Comparison of ENCODE assay signal across 1 cellular context in the genomic region with DNA sequence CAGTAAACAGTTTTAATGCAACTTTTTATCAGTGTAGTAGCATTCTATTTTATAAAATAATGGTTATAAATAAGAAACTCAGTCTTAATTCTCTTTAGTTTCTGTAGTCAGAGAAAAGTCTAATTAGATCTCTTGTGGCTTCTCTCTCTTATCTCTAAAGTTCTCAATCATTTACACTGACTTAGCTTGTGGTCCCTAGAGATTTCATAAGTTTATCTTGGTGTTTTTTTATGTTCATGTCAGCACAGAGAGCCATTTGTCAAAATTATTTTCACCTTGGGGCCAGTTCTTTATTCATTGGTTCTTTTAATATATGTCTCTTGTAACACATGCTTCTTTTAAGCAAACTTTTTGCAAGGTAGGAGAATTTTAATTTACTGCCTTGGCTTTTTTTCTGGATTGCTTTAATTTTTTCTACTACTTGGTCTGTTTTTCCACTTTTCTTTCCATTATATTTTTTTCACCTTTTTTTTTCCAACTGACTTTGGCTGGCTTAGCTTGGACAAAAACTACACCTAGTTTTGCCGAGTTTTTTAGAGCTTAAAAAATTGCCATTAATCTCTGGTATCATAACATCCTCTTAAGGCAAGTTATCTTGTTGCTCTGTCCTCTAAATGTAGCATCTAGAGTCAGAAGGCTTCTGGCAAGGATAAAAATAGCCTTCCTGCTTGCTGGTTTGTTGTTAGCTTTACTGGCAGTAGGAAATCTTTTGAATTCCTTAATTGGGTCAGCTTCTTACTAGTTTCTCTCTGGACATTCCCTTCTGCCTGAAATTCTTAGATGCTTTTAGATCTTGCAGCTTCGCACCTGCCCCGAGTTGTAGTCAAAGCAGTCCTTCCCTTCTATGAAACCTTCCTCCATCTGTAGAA.
TF ChIP-seq lines count a peak whose summit lies in the region.

No MANE protein-coding gene starts in this region.

TF ChIP-seq in HEK293, 187 proteins besides CTCF, POLR2A, EP300 and RAD21 (continued from another document and continues in another):
- TF ChIP-seq, protein P1, sequence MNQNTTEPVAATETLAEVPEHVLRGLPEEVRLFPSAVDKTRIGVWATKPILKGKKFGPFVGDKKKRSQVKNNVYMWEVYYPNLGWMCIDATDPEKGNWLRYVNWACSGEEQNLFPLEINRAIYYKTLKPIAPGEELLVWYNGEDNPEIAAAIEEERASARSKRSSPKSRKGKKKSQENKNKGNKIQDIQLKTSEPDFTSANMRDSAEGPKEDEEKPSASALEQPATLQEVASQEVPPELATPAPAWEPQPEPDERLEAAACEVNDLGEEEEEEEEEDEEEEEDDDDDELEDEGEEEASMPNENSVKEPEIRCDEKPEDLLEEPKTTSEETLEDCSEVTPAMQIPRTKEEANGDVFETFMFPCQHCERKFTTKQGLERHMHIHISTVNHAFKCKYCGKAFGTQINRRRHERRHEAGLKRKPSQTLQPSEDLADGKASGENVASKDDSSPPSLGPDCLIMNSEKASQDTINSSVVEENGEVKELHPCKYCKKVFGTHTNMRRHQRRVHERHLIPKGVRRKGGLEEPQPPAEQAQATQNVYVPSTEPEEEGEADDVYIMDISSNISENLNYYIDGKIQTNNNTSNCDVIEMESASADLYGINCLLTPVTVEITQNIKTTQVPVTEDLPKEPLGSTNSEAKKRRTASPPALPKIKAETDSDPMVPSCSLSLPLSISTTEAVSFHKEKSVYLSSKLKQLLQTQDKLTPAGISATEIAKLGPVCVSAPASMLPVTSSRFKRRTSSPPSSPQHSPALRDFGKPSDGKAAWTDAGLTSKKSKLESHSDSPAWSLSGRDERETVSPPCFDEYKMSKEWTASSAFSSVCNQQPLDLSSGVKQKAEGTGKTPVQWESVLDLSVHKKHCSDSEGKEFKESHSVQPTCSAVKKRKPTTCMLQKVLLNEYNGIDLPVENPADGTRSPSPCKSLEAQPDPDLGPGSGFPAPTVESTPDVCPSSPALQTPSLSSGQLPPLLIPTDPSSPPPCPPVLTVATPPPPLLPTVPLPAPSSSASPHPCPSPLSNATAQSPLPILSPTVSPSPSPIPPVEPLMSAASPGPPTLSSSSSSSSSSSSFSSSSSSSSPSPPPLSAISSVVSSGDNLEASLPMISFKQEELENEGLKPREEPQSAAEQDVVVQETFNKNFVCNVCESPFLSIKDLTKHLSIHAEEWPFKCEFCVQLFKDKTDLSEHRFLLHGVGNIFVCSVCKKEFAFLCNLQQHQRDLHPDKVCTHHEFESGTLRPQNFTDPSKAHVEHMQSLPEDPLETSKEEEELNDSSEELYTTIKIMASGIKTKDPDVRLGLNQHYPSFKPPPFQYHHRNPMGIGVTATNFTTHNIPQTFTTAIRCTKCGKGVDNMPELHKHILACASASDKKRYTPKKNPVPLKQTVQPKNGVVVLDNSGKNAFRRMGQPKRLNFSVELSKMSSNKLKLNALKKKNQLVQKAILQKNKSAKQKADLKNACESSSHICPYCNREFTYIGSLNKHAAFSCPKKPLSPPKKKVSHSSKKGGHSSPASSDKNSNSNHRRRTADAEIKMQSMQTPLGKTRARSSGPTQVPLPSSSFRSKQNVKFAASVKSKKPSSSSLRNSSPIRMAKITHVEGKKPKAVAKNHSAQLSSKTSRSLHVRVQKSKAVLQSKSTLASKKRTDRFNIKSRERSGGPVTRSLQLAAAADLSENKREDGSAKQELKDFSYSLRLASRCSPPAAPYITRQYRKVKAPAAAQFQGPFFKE (tag by site-specific recombination; IDR thresholded peaks at IDR 0.05; ENCODE audit: borderline replicate concordance) = no peak
- TF ChIP-seq ZNF292 (tag by site-specific recombination; IDR thresholded peaks at IDR 0.05; ENCODE audit: borderline replicate concordance, low read depth) (no peak), ZNF23 (tag by site-specific recombination; IDR thresholded peaks at IDR 0.05; ENCODE audit: borderline replicate concordance) (no peak), ZNF792 (tag by site-specific recombination; IDR thresholded peaks at IDR 0.05) (no peak), ZFP41 (tag by site-specific recombination; IDR thresholded peaks at IDR 0.05; ENCODE audit: borderline replicate concordance) (no peak), ZBTB7A (tag by site-specific recombination; IDR thresholded peaks at IDR 0.05; ENCODE audit: low read depth) (no peak), ZNF521 (tag by site-specific recombination; IDR thresholded peaks at IDR 0.05) (no peak), ZNF155 (tag by site-specific recombination; IDR thresholded peaks at IDR 0.05) (no peak), ZNF571 (tag by site-specific recombination; IDR thresholded peaks at IDR 0.05) (no peak), ZNF514 (tag by site-specific recombination; IDR thresholded peaks at IDR 0.05) (no peak), ZBTB20 (tag by site-specific recombination; IDR thresholded peaks at IDR 0.05) (no peak), ZNF626 (tag by site-specific recombination; IDR thresholded peaks at IDR 0.05) (no peak), ZNF558 (tag by site-specific recombination; IDR thresholded peaks at IDR 0.05) (no peak), ZNF530 (tag by site-specific recombination; IDR thresholded peaks at IDR 0.05; ENCODE audit: low read depth) (no peak), ZNF76 (tag by site-specific recombination; IDR thresholded peaks at IDR 0.05; ENCODE audit: borderline replicate concordance, low read depth) (peak; percentile 45; the same call in 1 of the 2 replicates), KLF1 (tag by site-specific recombination; IDR thresholded peaks at IDR 0.05) (no peak), ZNF404 (tag by site-specific recombination; IDR thresholded peaks at IDR 0.05) (no peak), ZNF555 (tag by site-specific recombination; conservative IDR thresholded peaks at IDR 0.05) (no peak), ZNF529 (tag by site-specific recombination; IDR thresholded peaks at IDR 0.05; ENCODE audit: insufficient replicate concordance) (no peak), ZNF830 (tag by site-specific recombination; IDR thresholded peaks at IDR 0.05; ENCODE audit: low read depth) (no peak), ZNF701 (tag by site-specific recombination; IDR thresholded peaks at IDR 0.05) (no peak), ZBTB21 (tag by site-specific recombination; IDR thresholded peaks at IDR 0.05) (no peak), ZFHX2 (tag by site-specific recombination; conservative IDR thresholded peaks at IDR 0.05) (no peak), ZNF121 (tag by site-specific recombination; IDR thresholded peaks at IDR 0.05) (no peak), SP7 (tag by site-specific recombination; IDR thresholded peaks at IDR 0.05) (no peak), ZNF341 (tag by site-specific recombination; IDR thresholded peaks at IDR 0.05; ENCODE audit: low read depth) (no peak), KLF8 (tag by site-specific recombination; IDR thresholded peaks at IDR 0.05) (peak; percentile 70), ZNF416 (tag by site-specific recombination; IDR thresholded peaks at IDR 0.05) (no peak), ZNF311 (tag by site-specific recombination; IDR thresholded peaks at IDR 0.05; ENCODE audit: borderline replicate concordance) (no peak), ZNF133 (tag by site-specific recombination; IDR thresholded peaks at IDR 0.05) (no peak)
- TF ChIP-seq, protein P2, sequence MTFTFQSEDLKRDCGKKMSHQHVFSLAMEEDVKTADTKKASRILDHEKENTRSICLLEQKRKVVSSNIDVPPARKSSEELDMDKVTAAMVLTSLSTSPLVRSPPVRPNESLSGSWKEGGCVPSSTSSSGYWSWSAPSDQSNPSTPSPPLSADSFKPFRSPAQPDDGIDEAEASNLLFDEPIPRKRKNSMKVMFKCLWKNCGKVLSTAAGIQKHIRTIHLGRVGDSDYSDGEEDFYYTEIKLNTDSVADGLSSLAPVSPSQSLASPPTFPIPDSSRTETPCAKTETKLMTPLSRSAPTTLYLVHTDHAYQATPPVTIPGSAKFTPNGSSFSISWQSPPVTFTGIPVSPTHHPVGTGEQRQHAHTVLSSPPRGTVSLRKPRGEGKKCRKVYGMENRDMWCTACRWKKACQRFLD (tag by site-specific recombination; IDR thresholded peaks at IDR 0.05) = no peak
- TF ChIP-seq, protein P3, sequence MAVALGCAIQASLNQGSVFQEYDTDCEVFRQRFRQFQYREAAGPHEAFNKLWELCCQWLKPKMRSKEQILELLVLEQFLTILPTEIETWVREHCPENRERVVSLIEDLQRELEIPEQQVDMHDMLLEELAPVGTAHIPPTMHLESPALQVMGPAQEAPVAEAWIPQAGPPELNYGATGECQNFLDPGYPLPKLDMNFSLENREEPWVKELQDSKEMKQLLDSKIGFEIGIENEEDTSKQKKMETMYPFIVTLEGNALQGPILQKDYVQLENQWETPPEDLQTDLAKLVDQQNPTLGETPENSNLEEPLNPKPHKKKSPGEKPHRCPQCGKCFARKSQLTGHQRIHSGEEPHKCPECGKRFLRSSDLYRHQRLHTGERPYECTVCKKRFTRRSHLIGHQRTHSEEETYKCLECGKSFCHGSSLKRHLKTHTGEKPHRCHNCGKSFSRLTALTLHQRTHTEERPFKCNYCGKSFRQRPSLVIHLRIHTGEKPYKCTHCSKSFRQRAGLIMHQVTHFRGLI (tag by site-specific recombination; IDR thresholded peaks at IDR 0.05) = no peak
- TF ChIP-seq, protein P4, sequence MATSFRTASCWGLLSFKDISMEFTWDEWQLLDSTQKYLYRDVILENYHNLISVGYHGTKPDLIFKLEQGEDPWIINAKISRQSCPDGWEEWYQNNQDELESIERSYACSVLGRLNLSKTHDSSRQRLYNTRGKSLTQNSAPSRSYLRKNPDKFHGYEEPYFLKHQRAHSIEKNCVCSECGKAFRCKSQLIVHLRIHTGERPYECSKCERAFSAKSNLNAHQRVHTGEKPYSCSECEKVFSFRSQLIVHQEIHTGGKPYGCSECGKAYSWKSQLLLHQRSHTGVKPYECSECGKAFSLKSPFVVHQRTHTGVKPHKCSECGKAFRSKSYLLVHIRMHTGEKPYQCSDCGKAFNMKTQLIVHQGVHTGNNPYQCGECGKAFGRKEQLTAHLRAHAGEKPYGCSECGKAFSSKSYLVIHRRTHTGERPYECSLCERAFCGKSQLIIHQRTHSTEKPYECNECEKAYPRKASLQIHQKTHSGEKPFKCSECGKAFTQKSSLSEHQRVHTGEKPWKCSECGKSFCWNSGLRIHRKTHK (tag by site-specific recombination; IDR thresholded peaks at IDR 0.05) = no peak
- TF ChIP-seq, protein P5, sequence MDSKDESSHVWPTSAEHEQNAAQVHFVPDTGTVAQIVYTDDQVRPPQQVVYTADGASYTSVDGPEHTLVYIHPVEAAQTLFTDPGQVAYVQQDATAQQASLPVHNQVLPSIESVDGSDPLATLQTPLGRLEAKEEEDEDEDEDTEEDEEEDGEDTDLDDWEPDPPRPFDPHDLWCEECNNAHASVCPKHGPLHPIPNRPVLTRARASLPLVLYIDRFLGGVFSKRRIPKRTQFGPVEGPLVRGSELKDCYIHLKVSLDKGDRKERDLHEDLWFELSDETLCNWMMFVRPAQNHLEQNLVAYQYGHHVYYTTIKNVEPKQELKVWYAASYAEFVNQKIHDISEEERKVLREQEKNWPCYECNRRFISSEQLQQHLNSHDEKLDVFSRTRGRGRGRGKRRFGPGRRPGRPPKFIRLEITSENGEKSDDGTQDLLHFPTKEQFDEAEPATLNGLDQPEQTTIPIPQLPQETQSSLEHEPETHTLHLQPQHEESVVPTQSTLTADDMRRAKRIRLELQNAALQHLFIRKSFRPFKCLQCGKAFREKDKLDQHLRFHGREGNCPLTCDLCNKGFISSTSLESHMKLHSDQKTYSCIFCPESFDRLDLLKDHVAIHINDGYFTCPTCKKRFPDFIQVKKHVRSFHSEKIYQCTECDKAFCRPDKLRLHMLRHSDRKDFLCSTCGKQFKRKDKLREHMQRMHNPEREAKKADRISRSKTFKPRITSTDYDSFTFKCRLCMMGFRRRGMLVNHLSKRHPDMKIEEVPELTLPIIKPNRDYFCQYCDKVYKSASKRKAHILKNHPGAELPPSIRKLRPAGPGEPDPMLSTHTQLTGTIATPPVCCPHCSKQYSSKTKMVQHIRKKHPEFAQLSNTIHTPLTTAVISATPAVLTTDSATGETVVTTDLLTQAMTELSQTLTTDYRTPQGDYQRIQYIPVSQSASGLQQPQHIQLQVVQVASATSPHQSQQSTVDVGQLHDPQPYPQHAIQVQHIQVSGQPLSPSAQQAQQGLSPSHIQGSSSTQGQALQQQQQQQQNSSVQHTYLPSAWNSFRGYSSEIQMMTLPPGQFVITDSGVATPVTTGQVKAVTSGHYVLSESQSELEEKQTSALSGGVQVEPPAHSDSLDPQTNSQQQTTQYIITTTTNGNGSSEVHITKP (tag by site-specific recombination; IDR thresholded peaks at IDR 0.05) = no peak
- TF ChIP-seq, protein P6, sequence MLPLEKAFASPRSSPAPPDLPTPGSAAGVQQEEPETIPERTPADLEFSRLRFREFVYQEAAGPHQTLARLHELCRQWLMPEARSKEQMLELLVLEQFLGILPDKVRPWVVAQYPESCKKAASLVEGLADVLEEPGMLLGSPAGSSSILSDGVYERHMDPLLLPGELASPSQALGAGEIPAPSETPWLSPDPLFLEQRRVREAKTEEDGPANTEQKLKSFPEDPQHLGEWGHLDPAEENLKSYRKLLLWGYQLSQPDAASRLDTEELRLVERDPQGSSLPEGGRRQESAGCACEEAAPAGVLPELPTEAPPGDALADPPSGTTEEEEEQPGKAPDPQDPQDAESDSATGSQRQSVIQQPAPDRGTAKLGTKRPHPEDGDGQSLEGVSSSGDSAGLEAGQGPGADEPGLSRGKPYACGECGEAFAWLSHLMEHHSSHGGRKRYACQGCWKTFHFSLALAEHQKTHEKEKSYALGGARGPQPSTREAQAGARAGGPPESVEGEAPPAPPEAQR (tag by site-specific recombination; IDR thresholded peaks at IDR 0.05) = no peak
- TF ChIP-seq, protein P7, sequence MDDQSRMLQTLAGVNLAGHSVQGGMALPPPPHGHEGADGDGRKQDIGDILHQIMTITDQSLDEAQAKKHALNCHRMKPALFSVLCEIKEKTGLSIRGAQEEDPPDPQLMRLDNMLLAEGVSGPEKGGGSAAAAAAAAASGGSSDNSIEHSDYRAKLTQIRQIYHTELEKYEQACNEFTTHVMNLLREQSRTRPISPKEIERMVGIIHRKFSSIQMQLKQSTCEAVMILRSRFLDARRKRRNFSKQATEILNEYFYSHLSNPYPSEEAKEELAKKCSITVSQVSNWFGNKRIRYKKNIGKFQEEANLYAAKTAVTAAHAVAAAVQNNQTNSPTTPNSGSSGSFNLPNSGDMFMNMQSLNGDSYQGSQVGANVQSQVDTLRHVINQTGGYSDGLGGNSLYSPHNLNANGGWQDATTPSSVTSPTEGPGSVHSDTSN (CRISPR knock-in tag; IDR thresholded peaks at IDR 0.05) = no peak
- TF ChIP-seq, protein P8, sequence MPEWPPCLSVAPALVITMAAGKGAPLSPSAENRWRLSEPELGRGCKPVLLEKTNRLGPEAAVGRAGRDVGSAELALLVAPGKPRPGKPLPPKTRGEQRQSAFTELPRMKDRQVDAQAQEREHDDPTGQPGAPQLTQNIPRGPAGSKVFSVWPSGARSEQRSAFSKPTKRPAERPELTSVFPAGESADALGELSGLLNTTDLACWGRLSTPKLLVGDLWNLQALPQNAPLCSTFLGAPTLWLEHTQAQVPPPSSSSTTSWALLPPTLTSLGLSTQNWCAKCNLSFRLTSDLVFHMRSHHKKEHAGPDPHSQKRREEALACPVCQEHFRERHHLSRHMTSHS (tag by site-specific recombination; IDR thresholded peaks at IDR 0.05) = no peak
- TF ChIP-seq, protein P9, sequence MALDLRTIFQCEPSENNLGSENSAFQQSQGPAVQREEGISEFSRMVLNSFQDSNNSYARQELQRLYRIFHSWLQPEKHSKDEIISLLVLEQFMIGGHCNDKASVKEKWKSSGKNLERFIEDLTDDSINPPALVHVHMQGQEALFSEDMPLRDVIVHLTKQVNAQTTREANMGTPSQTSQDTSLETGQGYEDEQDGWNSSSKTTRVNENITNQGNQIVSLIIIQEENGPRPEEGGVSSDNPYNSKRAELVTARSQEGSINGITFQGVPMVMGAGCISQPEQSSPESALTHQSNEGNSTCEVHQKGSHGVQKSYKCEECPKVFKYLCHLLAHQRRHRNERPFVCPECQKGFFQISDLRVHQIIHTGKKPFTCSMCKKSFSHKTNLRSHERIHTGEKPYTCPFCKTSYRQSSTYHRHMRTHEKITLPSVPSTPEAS (tag by site-specific recombination; IDR thresholded peaks at IDR 0.05) = no peak
